In genomic region chr5:154610321-154611154, GRCh38 we compare ENCODE assay signal across 8 cellular contexts.
DNase-seq lines count a peak whose midpoint lies in the region; ATAC-seq and TF ChIP-seq lines count a peak whose summit lies in the region.

No MANE protein-coding gene starts in this region.

- H3K27me3 ChIP-seq in HUES6 (ENCODE audit: control insufficient read depth, insufficient read depth, low read length) (peaks cover 44% of the 10 kb centered on the region), thyroid gland (peaks cover 21% of the 10 kb centered on the region)

- H3K9me3 ChIP-seq in HUES6 (ENCODE audit: control insufficient read depth, insufficient read depth, low read depth, low read length) (no peaks in the 10 kb centered on the region; the same call in 1 of the 2 replicates), thyroid gland (no peaks in the 10 kb centered on the region)

- TF ChIP-seq POLR2A in thyroid gland (IDR thresholded peaks at IDR 0.05): no peak

- intact Hi-C loops in thyroid gland (cut with DNase I): no loop called here

- peaks cover 40% of the 10 kb centered on the region for H3K4me1 ChIP-seq in HUES6 (ENCODE audit: control insufficient read depth, insufficient read depth, low read length)
- peaks cover 14 to 16% of the 10 kb centered on the region in 2 donors for H3K4me1 ChIP-seq in thyroid gland

- peak; percentile 45 to 90 (median 81) for TF ChIP-seq CTCF in thyroid gland (IDR thresholded peaks at IDR 0.05)

- peak; percentile 91 for ATAC-seq in GM21447 (IDR thresholded peaks at IDR 0.05; ENCODE audit: unreplicated experiment)

- DNase-seq in DMS79 treated with DMSO at 0.1 percent for 48 hours (lab: John Stamatoyannopoulos, UW) (peak; percentile 55), germinal center (ENCODE audit: low spot score) (peak; percentile 78), non-pigmented ciliary epithelial cell (ENCODE audit: low read depth) (peak; percentile 15), thyroid gland (peak; percentile 70 to 77)
- peak; percentile 77 for DNase-seq in activated effector memory CD4-positive, alpha-beta T cell treated with anti-CD3 and anti-CD28 coated beads, Interleukin-2, amount 50 U/mL, for 16 hours

- H3K36me3 ChIP-seq in HUES6 (ENCODE audit: control insufficient read depth, insufficient read depth, low read length): no peaks in the 10 kb centered on the region
- no peaks in the 10 kb centered on the region for H3K36me3 ChIP-seq in thyroid gland

- H3K9ac ChIP-seq in HUES6 (ENCODE audit: low read length): peak overlapping the region; percentile 69

- peak overlapping the region; percentile 73 for H3K4me3 ChIP-seq in HUES6 (ENCODE audit: low read depth, low read length)
- H3K4me3 ChIP-seq in thyroid gland (replicated peaks in 1 of 3): peak overlapping the region in 1 of 3 donors; percentile 6

- WGBS in thyroid gland, 2 donors: 3% methylated on average over 19 to 35 of the region's 50 CpGs

- H3K27ac ChIP-seq in HUES6 (ENCODE audit: low read depth, low read length): no peak overlapping the region
- no peak overlapping the region for H3K27ac ChIP-seq in thyroid gland

TF ChIP-seq in PFSK-1, 5 proteins besides CTCF, POLR2A, EP300 and RAD21:
- TF ChIP-seq FOXP2 (optimal IDR thresholded peaks at IDR 0.05; ENCODE audit: borderline replicate concordance, extremely low read depth, extremely low read length, insufficient read depth) (peak; percentile 81), POLR2AphosphoS5 (IDR thresholded peaks at IDR 0.05; ENCODE audit: low read depth, low read length) (no peak), SIN3A (IDR thresholded peaks at IDR 0.05; ENCODE audit: borderline replicate concordance, insufficient read depth, low read length) (no peak), TAF1 (IDR thresholded peaks at IDR 0.05; ENCODE audit: borderline replicate concordance, insufficient read depth, low read length) (no peak)

Comparison
In these comparisons a context has a peak if more than half of its experiments do, and no peak if none do; other contexts are left out.
1. DNase-seq: peak in every context shown above with its lines; median percentile 78 in germinal center; 77 in activated effector memory CD4-positive, alpha-beta T cell treated with anti-CD3 and anti-CD28 coated beads, Interleukin-2, amount 50 U/mL, for 16 hours; 74 in thyroid gland; 55 in DMS79 treated with DMSO at 0.1 percent for 48 hours; 15 in non-pigmented ciliary epithelial cell.